17 cellular contexts compared by ENCODE assay signal in the genomic region with DNA sequence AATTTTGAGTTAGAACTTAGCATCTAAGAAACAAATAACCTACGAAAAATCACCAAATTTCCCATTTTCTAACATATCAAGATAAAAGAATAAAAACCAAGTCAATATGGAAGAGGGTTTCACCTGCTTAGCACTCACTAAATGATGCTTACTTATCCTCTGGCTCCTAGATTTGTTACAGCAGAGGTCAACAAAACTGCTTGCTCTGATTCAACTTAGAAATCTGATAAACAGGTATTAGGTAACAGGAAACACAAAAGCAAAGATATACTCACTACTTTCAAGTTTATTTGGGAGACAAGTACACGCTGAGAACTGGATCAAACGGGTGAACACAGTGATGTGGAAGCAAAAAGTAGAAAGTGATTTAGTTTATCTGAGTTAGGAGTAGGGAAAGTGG.
"Had no signal": no experiment of that assay in that cellular context is flagged by ENCODE, and none has a peak within 500 bp of the region (broad histone marks: within the 10 kb centered on the region; RNA-seq: fewer than 3 reads in every experiment).

No MANE protein-coding gene starts in this region.

- H3K27me3 ChIP-seq: colonic mucosa, heart left ventricle, left lung, sigmoid colon had no signal

- H3K4me3 ChIP-seq: colonic mucosa, heart left ventricle, left lung, lung, psoas muscle, sigmoid colon, skin epidermis had no signal

- H3K9me3 ChIP-seq: colonic mucosa, left lung, psoas muscle had no signal

- H3K27ac ChIP-seq: colonic mucosa, left lung, psoas muscle, sigmoid colon, skin epidermis had no signal

- DNase-seq: colonic mucosa; effector CD4-positive, alpha-beta T cell; endodermal cell; foreskin melanocyte; hippocampal formation; left lung; midbrain; naive B cell; nephron progenitor cell; psoas muscle; sigmoid colon; stimulated activated CD4-positive, alpha-beta T cell treated with anti-CD3 and anti-CD28 coated beads, Interleukin-12 subunit alpha, Interleukin-12 subunit beta, amount 100 ng/mL, for 4 hours; stimulated activated naive CD4-positive, alpha-beta T cell; trophoblast cell had no signal

- H3K36me3 ChIP-seq: colonic mucosa, heart left ventricle, left lung, sigmoid colon had no signal

- H3K4me1 ChIP-seq: colonic mucosa, left lung had no signal

- ATAC-seq: left lung, psoas muscle had no signal
